ENCODE assay signal across 1 cellular context in the genomic region with DNA sequence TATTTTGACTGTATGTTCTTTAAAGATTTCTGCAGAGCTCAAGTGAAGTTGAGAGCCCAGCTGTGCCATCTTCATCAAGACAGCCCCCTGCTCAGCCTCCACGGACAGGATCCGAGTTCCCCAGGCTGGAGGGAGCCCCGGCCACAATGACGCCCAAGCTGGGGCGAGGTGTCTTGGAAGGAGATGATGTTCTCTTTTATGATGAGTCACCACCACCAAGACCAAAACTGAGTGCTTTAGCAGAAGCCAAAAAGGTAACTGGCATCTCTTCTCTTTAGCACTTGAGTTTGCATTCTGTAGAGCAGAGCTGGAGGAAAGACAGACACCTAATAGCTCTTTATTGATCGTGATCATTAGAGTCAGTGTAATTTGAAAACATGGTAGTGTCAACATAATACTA.
TF ChIP-seq lines count a peak whose summit lies in the region.

No MANE protein-coding gene starts in this region.

TF ChIP-seq in GM23338, 12 proteins besides CTCF, POLR2A, EP300 and RAD21:
- TF ChIP-seq POLR2AphosphoS5 (IDR thresholded peaks at IDR 0.05; ENCODE audit: low read depth), result no peak
- TF ChIP-seq EZH2phosphoT487 (IDR thresholded peaks at IDR 0.05; ENCODE audit: unreplicated experiment), result no peak
- TF ChIP-seq ZNF331 (CRISPR knock-in tag; IDR thresholded peaks at IDR 0.05; ENCODE audit: low read depth), result no peak
- no peak for TF ChIP-seq JUNB (IDR thresholded peaks at IDR 0.05; ENCODE audit: unreplicated experiment)
- TF ChIP-seq, protein P1, sequence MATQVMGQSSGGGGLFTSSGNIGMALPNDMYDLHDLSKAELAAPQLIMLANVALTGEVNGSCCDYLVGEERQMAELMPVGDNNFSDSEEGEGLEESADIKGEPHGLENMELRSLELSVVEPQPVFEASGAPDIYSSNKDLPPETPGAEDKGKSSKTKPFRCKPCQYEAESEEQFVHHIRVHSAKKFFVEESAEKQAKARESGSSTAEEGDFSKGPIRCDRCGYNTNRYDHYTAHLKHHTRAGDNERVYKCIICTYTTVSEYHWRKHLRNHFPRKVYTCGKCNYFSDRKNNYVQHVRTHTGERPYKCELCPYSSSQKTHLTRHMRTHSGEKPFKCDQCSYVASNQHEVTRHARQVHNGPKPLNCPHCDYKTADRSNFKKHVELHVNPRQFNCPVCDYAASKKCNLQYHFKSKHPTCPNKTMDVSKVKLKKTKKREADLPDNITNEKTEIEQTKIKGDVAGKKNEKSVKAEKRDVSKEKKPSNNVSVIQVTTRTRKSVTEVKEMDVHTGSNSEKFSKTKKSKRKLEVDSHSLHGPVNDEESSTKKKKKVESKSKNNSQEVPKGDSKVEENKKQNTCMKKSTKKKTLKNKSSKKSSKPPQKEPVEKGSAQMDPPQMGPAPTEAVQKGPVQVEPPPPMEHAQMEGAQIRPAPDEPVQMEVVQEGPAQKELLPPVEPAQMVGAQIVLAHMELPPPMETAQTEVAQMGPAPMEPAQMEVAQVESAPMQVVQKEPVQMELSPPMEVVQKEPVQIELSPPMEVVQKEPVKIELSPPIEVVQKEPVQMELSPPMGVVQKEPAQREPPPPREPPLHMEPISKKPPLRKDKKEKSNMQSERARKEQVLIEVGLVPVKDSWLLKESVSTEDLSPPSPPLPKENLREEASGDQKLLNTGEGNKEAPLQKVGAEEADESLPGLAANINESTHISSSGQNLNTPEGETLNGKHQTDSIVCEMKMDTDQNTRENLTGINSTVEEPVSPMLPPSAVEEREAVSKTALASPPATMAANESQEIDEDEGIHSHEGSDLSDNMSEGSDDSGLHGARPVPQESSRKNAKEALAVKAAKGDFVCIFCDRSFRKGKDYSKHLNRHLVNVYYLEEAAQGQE (IDR thresholded peaks at IDR 0.05; ENCODE audit: unreplicated experiment), result no peak
- TF ChIP-seq ZNF114 (CRISPR knock-in tag; IDR thresholded peaks at IDR 0.05), result no peak
- TF ChIP-seq ETS1 (IDR thresholded peaks at IDR 0.05), result no peak
- TF ChIP-seq CREB1 (CRISPR knock-in tag; IDR thresholded peaks at IDR 0.05; ENCODE audit: low read depth), result no peak
- no peak for TF ChIP-seq EZH2 (IDR thresholded peaks at IDR 0.05; ENCODE audit: low read depth, unreplicated experiment)
- no peak for TF ChIP-seq STAT1 (IDR thresholded peaks at IDR 0.05; ENCODE audit: unreplicated experiment)
- TF ChIP-seq, protein P2, sequence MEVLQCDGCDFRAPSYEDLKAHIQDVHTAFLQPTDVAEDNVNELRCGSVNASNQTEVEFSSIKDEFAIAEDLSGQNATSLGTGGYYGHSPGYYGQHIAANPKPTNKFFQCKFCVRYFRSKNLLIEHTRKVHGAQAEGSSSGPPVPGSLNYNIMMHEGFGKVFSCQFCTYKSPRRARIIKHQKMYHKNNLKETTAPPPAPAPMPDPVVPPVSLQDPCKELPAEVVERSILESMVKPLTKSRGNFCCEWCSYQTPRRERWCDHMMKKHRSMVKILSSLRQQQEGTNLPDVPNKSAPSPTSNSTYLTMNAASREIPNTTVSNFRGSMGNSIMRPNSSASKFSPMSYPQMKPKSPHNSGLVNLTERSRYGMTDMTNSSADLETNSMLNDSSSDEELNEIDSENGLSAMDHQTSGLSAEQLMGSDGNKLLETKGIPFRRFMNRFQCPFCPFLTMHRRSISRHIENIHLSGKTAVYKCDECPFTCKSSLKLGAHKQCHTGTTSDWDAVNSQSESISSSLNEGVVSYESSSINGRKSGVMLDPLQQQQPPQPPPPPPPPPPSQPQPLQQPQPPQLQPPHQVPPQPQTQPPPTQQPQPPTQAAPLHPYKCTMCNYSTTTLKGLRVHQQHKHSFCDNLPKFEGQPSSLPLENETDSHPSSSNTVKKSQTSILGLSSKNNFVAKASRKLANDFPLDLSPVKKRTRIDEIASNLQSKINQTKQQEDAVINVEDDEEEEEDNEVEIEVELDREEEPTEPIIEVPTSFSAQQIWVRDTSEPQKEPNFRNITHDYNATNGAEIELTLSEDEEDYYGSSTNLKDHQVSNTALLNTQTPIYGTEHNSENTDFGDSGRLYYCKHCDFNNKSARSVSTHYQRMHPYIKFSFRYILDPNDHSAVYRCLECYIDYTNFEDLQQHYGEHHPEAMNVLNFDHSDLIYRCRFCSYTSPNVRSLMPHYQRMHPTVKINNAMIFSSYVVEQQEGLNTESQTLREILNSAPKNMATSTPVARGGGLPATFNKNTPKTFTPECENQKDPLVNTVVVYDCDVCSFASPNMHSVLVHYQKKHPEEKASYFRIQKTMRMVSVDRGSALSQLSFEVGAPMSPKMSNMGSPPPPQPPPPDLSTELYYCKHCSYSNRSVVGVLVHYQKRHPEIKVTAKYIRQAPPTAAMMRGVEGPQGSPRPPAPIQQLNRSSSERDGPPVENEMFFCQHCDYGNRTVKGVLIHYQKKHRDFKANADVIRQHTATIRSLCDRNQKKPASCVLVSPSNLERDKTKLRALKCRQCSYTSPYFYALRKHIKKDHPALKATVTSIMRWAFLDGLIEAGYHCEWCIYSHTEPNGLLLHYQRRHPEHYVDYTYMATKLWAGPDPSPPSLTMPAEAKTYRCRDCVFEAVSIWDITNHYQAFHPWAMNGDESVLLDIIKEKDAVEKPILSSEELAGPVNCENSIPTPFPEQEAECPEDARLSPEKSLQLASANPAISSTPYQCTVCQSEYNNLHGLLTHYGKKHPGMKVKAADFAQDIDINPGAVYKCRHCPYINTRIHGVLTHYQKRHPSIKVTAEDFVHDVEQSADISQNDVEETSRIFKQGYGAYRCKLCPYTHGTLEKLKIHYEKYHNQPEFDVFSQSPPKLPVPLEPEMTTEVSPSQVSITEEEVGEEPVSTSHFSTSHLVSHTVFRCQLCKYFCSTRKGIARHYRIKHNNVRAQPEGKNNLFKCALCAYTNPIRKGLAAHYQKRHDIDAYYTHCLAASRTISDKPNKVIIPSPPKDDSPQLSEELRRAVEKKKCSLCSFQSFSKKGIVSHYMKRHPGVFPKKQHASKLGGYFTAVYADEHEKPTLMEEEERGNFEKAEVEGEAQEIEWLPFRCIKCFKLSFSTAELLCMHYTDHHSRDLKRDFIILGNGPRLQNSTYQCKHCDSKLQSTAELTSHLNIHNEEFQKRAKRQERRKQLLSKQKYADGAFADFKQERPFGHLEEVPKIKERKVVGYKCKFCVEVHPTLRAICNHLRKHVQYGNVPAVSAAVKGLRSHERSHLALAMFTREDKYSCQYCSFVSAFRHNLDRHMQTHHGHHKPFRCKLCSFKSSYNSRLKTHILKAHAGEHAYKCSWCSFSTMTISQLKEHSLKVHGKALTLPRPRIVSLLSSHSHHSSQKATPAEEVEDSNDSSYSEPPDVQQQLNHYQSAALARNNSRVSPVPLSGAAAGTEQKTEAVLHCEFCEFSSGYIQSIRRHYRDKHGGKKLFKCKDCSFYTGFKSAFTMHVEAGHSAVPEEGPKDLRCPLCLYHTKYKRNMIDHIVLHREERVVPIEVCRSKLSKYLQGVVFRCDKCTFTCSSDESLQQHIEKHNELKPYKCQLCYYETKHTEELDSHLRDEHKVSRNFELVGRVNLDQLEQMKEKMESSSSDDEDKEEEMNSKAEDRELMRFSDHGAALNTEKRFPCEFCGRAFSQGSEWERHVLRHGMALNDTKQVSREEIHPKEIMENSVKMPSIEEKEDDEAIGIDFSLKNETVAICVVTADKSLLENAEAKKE (CRISPR knock-in tag; IDR thresholded peaks at IDR 0.05), result no peak
- TF ChIP-seq NANOG (IDR thresholded peaks at IDR 0.05; ENCODE audit: borderline replicate concordance), result no peak
